9 cellular contexts compared by ENCODE assay signal in genomic region chr16:89256651-89257254, GRCh38. TPM values are rescaled to one million over a fixed set of nuclear protein-coding genes. Genes with fewer than 3 reads are reported as not detected.
DNase-seq lines count a peak whose midpoint lies in the region; ATAC-seq, FAIRE-seq and TF ChIP-seq lines count a peak whose summit lies in the region.
"Had no signal": no experiment of that assay in that cellular context is flagged by ENCODE, and none has a peak within 500 bp of the region (broad histone marks: within the 10 kb centered on the region; RNA-seq: fewer than 3 reads in every experiment).

No MANE protein-coding gene starts in this region.

- H3K4me1 Mint-ChIP-seq in activated T-helper 2 cell treated with anti-CD3 and anti-CD28 coated beads, Interferon-gamma antibody, Interleukin-2, Interleukin-4, amounts not matched to agents 10 μg/mL and 5 μg/mL and 100 μg/mL, durations not matched to agents 14 hours and 24 hours and 36 hours (ENCODE audit: low read depth), result peaks cover 11% of the 10 kb centered on the region

- no peaks in the 10 kb centered on the region for H3K36me3 ChIP-seq in pancreas

- H3K27me3 ChIP-seq in pancreas, result no peaks in the 10 kb centered on the region

- no peak overlapping the region for H3K27ac ChIP-seq in pancreas
- no peak overlapping the region for H3K27ac ChIP-seq in substantia nigra (ENCODE audit: low read depth, low read length, poor library complexity, severe bottlenecking)
- H3K27ac ChIP-seq: HL-60 had no signal

- H3K36me3 Mint-ChIP-seq in activated T-helper 2 cell treated with anti-CD3 and anti-CD28 coated beads, Interferon-gamma antibody, Interleukin-2, Interleukin-4, amounts not matched to agents 10 μg/mL and 5 μg/mL and 100 μg/mL, durations not matched to agents 14 hours and 24 hours and 36 hours (ENCODE audit: low read depth), result peaks cover 4% of the 10 kb centered on the region

- H3K27me3 Mint-ChIP-seq in activated T-helper 2 cell treated with anti-CD3 and anti-CD28 coated beads, Interferon-gamma antibody, Interleukin-2, Interleukin-4, amounts not matched to agents 10 μg/mL and 5 μg/mL and 100 μg/mL, durations not matched to agents 14 hours and 24 hours and 36 hours (ENCODE audit: low read depth), result peaks cover 24% of the 10 kb centered on the region

- ATAC-seq in pancreas, result peak; percentile 41 to 85 (median 81)
- no peak for ATAC-seq in GM19023 (IDR thresholded peaks at IDR 0.05; ENCODE audit: unreplicated experiment)

- intact Hi-C loops in activated T-helper 2 cell treated with anti-CD3 and anti-CD28 coated beads, Interferon-gamma antibody, Interleukin-2, Interleukin-4, amounts not matched to agents 10 μg/mL and 5 μg/mL and 100 μg/mL, durations not matched to agents 14 hours and 24 hours and 36 hours (cut with micrococcal nuclease), result loop anchor here (10.0 kb wide), 1 partner anchor 58 kb away; no protein-coding TSS in a partner anchor
- intact Hi-C loops in pancreas (cut with DNase I), result no loop called here

- H3K4me1 ChIP-seq in pancreas, result no peaks in the 10 kb centered on the region

- FAIRE-seq in pancreas (lab: Jason Lieb, UNC), result no peak

- H3K9me3 Mint-ChIP-seq in activated T-helper 2 cell treated with anti-CD3 and anti-CD28 coated beads, Interferon-gamma antibody, Interleukin-2, Interleukin-4, amounts not matched to agents 10 μg/mL and 5 μg/mL and 100 μg/mL, durations not matched to agents 14 hours and 24 hours and 36 hours, result no peaks in the 10 kb centered on the region

- TF ChIP-seq CTCF in foreskin fibroblast (IDR thresholded peaks at IDR 0.05; ENCODE audit: low read depth, low read length) (no peak), pancreas (IDR thresholded peaks at IDR 0.05) (no peak)

- H3K4me3 Mint-ChIP-seq in activated T-helper 2 cell treated with anti-CD3 and anti-CD28 coated beads, Interferon-gamma antibody, Interleukin-2, Interleukin-4, amounts not matched to agents 10 μg/mL and 5 μg/mL and 100 μg/mL, durations not matched to agents 14 hours and 24 hours and 36 hours (ENCODE audit: low read depth), result peak overlapping the region; percentile 31

- peak overlapping the region; percentile 42 for H3K27ac Mint-ChIP-seq in activated T-helper 2 cell treated with anti-CD3 and anti-CD28 coated beads, Interferon-gamma antibody, Interleukin-2, Interleukin-4, amounts not matched to agents 10 μg/mL and 5 μg/mL and 100 μg/mL, durations not matched to agents 14 hours and 24 hours and 36 hours

- H3K9me3 ChIP-seq in pancreas, result no peaks in the 10 kb centered on the region

- DNase-seq in Caki2 (ENCODE audit: low read depth) (peak; percentile 69), NCI-H774 (lab: John Stamatoyannopoulos, UW) (peak; percentile 19), foreskin fibroblast (peak; percentile 81 to 90), pancreas (peak in 1 of 6 donors; percentile 43), substantia nigra (lab: John Stamatoyannopoulos, UW) (peak in 25 of 49 donors; percentile 1 to 93 (median 30)), H4 (ENCODE audit: low spot score) (no peak)
- DNase-seq in activated T-helper 2 cell treated with anti-CD3 and anti-CD28 coated beads, Interferon-gamma antibody, Interleukin-2, Interleukin-4, amounts not matched to agents 10 μg/mL and 5 μg/mL and 100 μg/mL, durations not matched to agents 14 hours and 24 hours and 36 hours (ENCODE audit: low spot score), result peak; percentile 66

- 9 to 13% methylated on average over 53 to 57 of the region's 57 CpGs for WGBS in pancreas, 2 donors

- H3K4me3 ChIP-seq in foreskin fibroblast (ENCODE audit: low read depth in 1 of 2, low read length in 2 of 2) (peak overlapping the region; percentile 42 to 52), pancreas (peak overlapping the region in 2 of 4 donors; percentile 20 to 24)

- in situ Hi-C loops in Caki2 (cut with HindIII; ENCODE audit: low pct_unique_long_range_greater_than_20kb, low sequenced_read_pairs), result no loop called here

RNA-seq across cellular contexts. Expression of gene ZNF778, which starts 39.2 kb away (rescaled TPM):
- total RNA-seq in Caki2 (2014; rRNA removed; shearing (Covaris generic); ENCODE audit: low replicate concordance), result 8.7 and 14.5 TPM in 2 replicates
- 5.6 and 7.7 TPM in 2 replicates for total RNA-seq in activated T-helper 2 cell treated with anti-CD3 and anti-CD28 coated beads, Interferon-gamma antibody, Interleukin-2, Interleukin-4, amounts not matched to agents 10 μg/mL and 5 μg/mL and 100 μg/mL, durations not matched to agents 14 hours and 24 hours and 36 hours
- 10 to 100 TPM in 1 of 6 donors, 1 to 10 TPM in 5; 4.9 to 10.3 (median 6.3) TPM for total RNA-seq in pancreas
- 1 to 10 TPM; 1.2 to 3.3 TPM for polyA plus RNA-seq in pancreas
- 2.6 and 11.0 TPM in 2 replicates for total RNA-seq in H4 (2014; rRNA removed; shearing (Covaris generic))

RNA-seq across cellular contexts. Expression of gene SLC22A31, which starts 56.4 kb away (rescaled TPM):
- total RNA-seq in Caki2 (2014; rRNA removed; shearing (Covaris generic); ENCODE audit: low replicate concordance), result not detected in 2 replicates
- 0.71 and 1.1 TPM in 2 replicates for total RNA-seq in activated T-helper 2 cell treated with anti-CD3 and anti-CD28 coated beads, Interferon-gamma antibody, Interleukin-2, Interleukin-4, amounts not matched to agents 10 μg/mL and 5 μg/mL and 100 μg/mL, durations not matched to agents 14 hours and 24 hours and 36 hours
- 10 to 100 TPM in 4 of 6 donors, 1 to 10 TPM in 1, under 1 TPM in 1; 0.37 to 49.7 (median 39.0) TPM for total RNA-seq in pancreas
- polyA plus RNA-seq in pancreas, result 100 to 1,000 TPM in 1 of 2 donors, 1 to 10 TPM in 1; 3.8 to 131 TPM
- total RNA-seq in H4 (2014; rRNA removed; shearing (Covaris generic)), result not detected in 2 replicates
